ENCODE assay signal across 16 cellular contexts in genomic region chr5:138890686-138891085, GRCh38. TPM values are rescaled to one million over a fixed set of nuclear protein-coding genes. Genes with fewer than 3 reads are reported as not detected.
DNase-seq lines count a peak whose midpoint lies in the region; ATAC-seq and TF ChIP-seq lines count a peak whose summit lies in the region.
"Had no signal": no experiment of that assay in that cellular context is flagged by ENCODE, and none has a peak within 500 bp of the region (broad histone marks: within the 10 kb centered on the region; RNA-seq: fewer than 3 reads in every experiment).

No MANE protein-coding gene starts in this region.

- H3K4me1 ChIP-seq in IMR-90 (ENCODE audit: control insufficient read depth, insufficient read depth, low read length), result peaks cover 2% of the 10 kb centered on the region; the same call in 1 of the 2 replicates
- H3K4me1 ChIP-seq in left ventricle myocardium inferior, result peaks cover 3% of the 10 kb centered on the region

- H4K5ac ChIP-seq in IMR-90 (ENCODE audit: low read depth, low read length), result no peak overlapping the region

- H2AK9ac ChIP-seq in IMR-90 (replicated peaks; ENCODE audit: low read depth, low read length, poor library complexity), result no peak overlapping the region

- H3K9me1 ChIP-seq in IMR-90 (ENCODE audit: insufficient read depth, low read length), result peaks cover 6% of the 10 kb centered on the region; the same call in 1 of the 2 replicates

- H4K8ac ChIP-seq in IMR-90 (ENCODE audit: low read depth in 2 of 2, low read length in 2 of 2), result no peak overlapping the region

- H3K23ac ChIP-seq in IMR-90 (ENCODE audit: low read depth, low read length), result no peak overlapping the region

- H3K9me3 ChIP-seq in IMR-90 (ENCODE audit: control insufficient read depth, insufficient read depth, low read length), result peaks cover 4% of the 10 kb centered on the region
- peaks cover 8% of the 10 kb centered on the region for H3K9me3 ChIP-seq in left ventricle myocardium inferior (replicated peaks)

- DNase-seq in IMR-90, result peak; percentile 20
- no peak for DNase-seq in glutamatergic neuron
- no peak for DNase-seq in mesothelial cell of epicardium (ENCODE audit: low spot score in 2 of 2, unreplicated experiment in 2 of 2)
- DNase-seq in type B pancreatic cell (ENCODE audit: extremely low spot score, unreplicated experiment), result no peak
- DNase-seq in chondrocyte (ENCODE audit: low spot score), result no peak
- no peak for DNase-seq in left ventricle myocardium inferior
- DNase-seq: C1 segment of cervical spinal cord; CD4-positive, alpha-beta T cell; DMS79; EL; HCEC 1CT; HFFc6 had no signal

- H3K56ac ChIP-seq in IMR-90 (ENCODE audit: extremely low read depth, insufficient read depth, low read length), result no peak overlapping the region

- no peak overlapping the region; the same call in 1 of the 2 replicates for H3K27ac ChIP-seq in IMR-90 (ENCODE audit: insufficient read depth, low read length)
- no peak overlapping the region for H3K27ac ChIP-seq in left ventricle myocardium inferior (replicated peaks)

- no peak overlapping the region for H4K91ac ChIP-seq in IMR-90 (ENCODE audit: insufficient read depth, low read depth, low read length)

- no peak overlapping the region for H3K4me2 ChIP-seq in IMR-90 (ENCODE audit: low read depth, low read length)

- H2BK120ac ChIP-seq in IMR-90 (ENCODE audit: low read depth, low read length), result no peak overlapping the region

- ATAC-seq in IMR-90 (ENCODE audit: low read depth), result peak; percentile 81
- no peak for ATAC-seq in HG02885 (IDR thresholded peaks at IDR 0.05; ENCODE audit: poor library complexity, unreplicated experiment)

- no peak for TF ChIP-seq POLR2A in IMR-90 (IDR thresholded peaks at IDR 0.05; ENCODE audit: low read depth, low read length)

- CTCF ChIA-PET in IMR-90 (lab: Yijun Ruan, JAX), result interaction anchor here (1.1 kb wide), 1 partner anchor 65 kb away, joined by 3 read pairs; no protein-coding TSS in a partner anchor

- H3K27me3 ChIP-seq in IMR-90 (ENCODE audit: control insufficient read depth, insufficient read depth, low read length), result no peaks in the 10 kb centered on the region
- H3K27me3 ChIP-seq in left ventricle myocardium inferior (ENCODE audit: low read depth), result no peaks in the 10 kb centered on the region

- H3K18ac ChIP-seq in IMR-90 (ENCODE audit: low read depth, low read length), result peak overlapping the region; percentile 34; the same call in 1 of the 2 replicates

- H3K4me3 ChIP-seq in IMR-90 (ENCODE audit: insufficient read depth, low read depth, low read length), result no peak overlapping the region
- H3K4me3 ChIP-seq in left ventricle myocardium inferior, result no peak overlapping the region

- H2BK5ac ChIP-seq in IMR-90 (ENCODE audit: low read depth, low read length, poor library complexity, severe bottlenecking), result no peak overlapping the region

- no peak overlapping the region for H3K14ac ChIP-seq in IMR-90 (replicated peaks; ENCODE audit: low read depth, low read length)

- TF ChIP-seq CTCF in IMR-90 (conservative IDR thresholded peaks at IDR 0.05; ENCODE audit: low read depth, low read length), result no peak
- no peak for TF ChIP-seq CTCF in glutamatergic neuron (IDR thresholded peaks at IDR 0.05; ENCODE audit: partially characterized antibody, unreplicated experiment)
- no peak for TF ChIP-seq CTCF in mesothelial cell of epicardium (IDR thresholded peaks at IDR 0.05; ENCODE audit: unreplicated experiment)
- TF ChIP-seq CTCF in type B pancreatic cell (conservative IDR thresholded peaks at IDR 0.05), result no peak
- no peak for TF ChIP-seq CTCF in chondrocyte (IDR thresholded peaks at IDR 0.05)
- no peak for TF ChIP-seq CTCF in left ventricle myocardium inferior (IDR thresholded peaks at IDR 0.05; ENCODE audit: borderline replicate concordance)

- peaks cover 9% of the 10 kb centered on the region for H4K20me1 ChIP-seq in IMR-90 (ENCODE audit: insufficient read depth, low read length)

- H2BK20ac ChIP-seq in IMR-90 (ENCODE audit: low read depth, low read length), result no peak overlapping the region

- in situ Hi-C loops in IMR-90 (cut with MboI; ENCODE audit: low sequenced_read_pairs), result no loop called here

- POLR2A ChIA-PET in IMR-90 (lab: Charles Lee; ENCODE audit: unreplicated experiment), result no interaction called here

- H3K9me3 Mint-ChIP-seq in glutamatergic neuron (ENCODE audit: unreplicated experiment) (peaks cover 7% of the 10 kb centered on the region), mesothelial cell of epicardium (peaks cover 15% of the 10 kb centered on the region), type B pancreatic cell (peaks cover 8% of the 10 kb centered on the region), chondrocyte (ENCODE audit: low read depth) (no peaks in the 10 kb centered on the region)

- H3K36me3 Mint-ChIP-seq in glutamatergic neuron (ENCODE audit: unreplicated experiment) (peaks cover 15% of the 10 kb centered on the region), mesothelial cell of epicardium (peaks cover 49% of the 10 kb centered on the region), type B pancreatic cell (peaks cover 59% of the 10 kb centered on the region), chondrocyte (ENCODE audit: low read depth) (peaks cover 25% of the 10 kb centered on the region)

- H2AK5ac ChIP-seq in IMR-90 (ENCODE audit: low read depth, low read length), result no peak overlapping the region

- dilution Hi-C loops in IMR-90 (cut with HindIII; ENCODE audit: low sequenced_read_pairs, unreplicated experiment), result no loop called here

- intact Hi-C loops in IMR-90 (cut with micrococcal nuclease), result no loop called here
- intact Hi-C loops in left ventricle myocardium inferior (cut with micrococcal nuclease), result no loop called here

- H3K4ac ChIP-seq in IMR-90 (ENCODE audit: low read depth, low read length), result no peak overlapping the region

- BruUV-seq in IMR-90 (replicated peaks; lab: Mats Ljungman, UMichigan), result no TSS peak

- H3K27me3 Mint-ChIP-seq in glutamatergic neuron (ENCODE audit: unreplicated experiment), result peaks cover 8% of the 10 kb centered on the region
- no peaks in the 10 kb centered on the region for H3K27me3 Mint-ChIP-seq in mesothelial cell of epicardium (ENCODE audit: low read depth)
- H3K27me3 Mint-ChIP-seq in type B pancreatic cell, result no peaks in the 10 kb centered on the region
- no peaks in the 10 kb centered on the region for H3K27me3 Mint-ChIP-seq in chondrocyte (ENCODE audit: low read depth)
- H3K27me3 Mint-ChIP-seq: B cell; CD4-positive, alpha-beta T cell; IgD-negative memory B cell had no signal

- peaks cover 26 to 47% of the 10 kb centered on the region in 2 experiments for H3K79me1 ChIP-seq in IMR-90 (ENCODE audit: low read depth in 1 of 2, low read length in 2 of 2)

- H2BK15ac ChIP-seq in IMR-90 (ENCODE audit: low read depth, low read length), result no peak overlapping the region

- WGBS in IMR-90 (ENCODE audit: extremely low coverage in 2 of 2, insufficient read length in 1 of 2), 2 experiments, result no CpG with 5 or more reads among the region's 1 CpG

- no peak overlapping the region for H2AFZ ChIP-seq in IMR-90 (replicated peaks; ENCODE audit: low read length, poor library complexity)

- H3K36me3 ChIP-seq in IMR-90 (ENCODE audit: control insufficient read depth, insufficient read depth, low read length) (peaks cover 35% of the 10 kb centered on the region), left ventricle myocardium inferior (peaks cover 62% of the 10 kb centered on the region)

- H3K4me1 Mint-ChIP-seq in glutamatergic neuron (ENCODE audit: low read depth, unreplicated experiment), result no peaks in the 10 kb centered on the region
- peaks cover 15% of the 10 kb centered on the region for H3K4me1 Mint-ChIP-seq in mesothelial cell of epicardium
- H3K4me1 Mint-ChIP-seq in type B pancreatic cell (ENCODE audit: unreplicated experiment), result no peaks in the 10 kb centered on the region
- peaks cover 3% of the 10 kb centered on the region for H3K4me1 Mint-ChIP-seq in chondrocyte (ENCODE audit: low read depth)
- H3K4me1 Mint-ChIP-seq: B cell, IgD-negative memory B cell had no signal

- no peak for TF ChIP-seq RAD21 in IMR-90 (IDR thresholded peaks at IDR 0.05; ENCODE audit: low read length)

- H3K9ac ChIP-seq in IMR-90 (ENCODE audit: low read depth, low read length), result no peak overlapping the region

- peak overlapping the region; percentile 20 for H3K27ac Mint-ChIP-seq in glutamatergic neuron (ENCODE audit: unreplicated experiment)
- peak overlapping the region; percentile 4 for H3K27ac Mint-ChIP-seq in mesothelial cell of epicardium
- H3K27ac Mint-ChIP-seq in type B pancreatic cell, result peak overlapping the region; percentile 61
- H3K27ac Mint-ChIP-seq in chondrocyte (ENCODE audit: unreplicated experiment), result no peak overlapping the region
- H3K27ac Mint-ChIP-seq: B cell; CD4-positive, alpha-beta T cell; HFFc6; IgD-negative memory B cell had no signal

- H3K4me3 Mint-ChIP-seq in glutamatergic neuron (ENCODE audit: unreplicated experiment) (no peak overlapping the region), mesothelial cell of epicardium (no peak overlapping the region), type B pancreatic cell (no peak overlapping the region), chondrocyte (ENCODE audit: unreplicated experiment) (no peak overlapping the region)
- H3K4me3 Mint-ChIP-seq: B cell; CD4-positive, alpha-beta T cell; HFFc6 had no signal

TF ChIP-seq in IMR-90, 13 proteins besides CTCF, POLR2A, EP300 and RAD21 (continues in another document):
- TF ChIP-seq ELK1 (IDR thresholded peaks at IDR 0.05; ENCODE audit: borderline replicate concordance, low read depth, low read length) (no peak), FOS (IDR thresholded peaks at IDR 0.05; ENCODE audit: low read depth, low read length) (no peak), BHLHE40 (IDR thresholded peaks at IDR 0.05; ENCODE audit: low read depth, low read length) (no peak), CHD1 (IDR thresholded peaks at IDR 0.05; ENCODE audit: low read depth, low read length) (no peak), RCOR1 (IDR thresholded peaks at IDR 0.05; ENCODE audit: insufficient replicate concordance, low read length) (no peak)

RNA-seq across cellular contexts. Expression of gene LRRTM2, which starts 15.6 kb away (rescaled TPM):
- total RNA-seq in IMR-90 (2012; rRNA removed) (1.9 and 2.0 TPM in 2 replicates), glutamatergic neuron (ENCODE audit: unreplicated experiment) (28.9 TPM), mesothelial cell of epicardium (0.09 to 0.18 TPM (median 0.13 TPM) in 3 replicates), type B pancreatic cell (ENCODE audit: low replicate concordance) (4.6 TPM in 1 of 2 replicates, not detected in the other), chondrocyte (0.19 TPM in 1 of 3 replicates, not detected in the others), left ventricle myocardium inferior (not detected)
- polyA plus RNA-seq in IMR-90 (2012; rRNA removed), result 0.39 and 0.53 TPM in 2 replicates
- 0.12 and 0.19 TPM in 2 replicates for polyA plus RNA-seq in IMR-90 (2012; cell fraction: cytosol; rRNA removed)
- polyA plus RNA-seq in IMR-90 (2012; cell fraction: nucleus; rRNA removed; ENCODE audit: low replicate concordance), result 0.07 and 0.57 TPM in 2 replicates
- total RNA-seq: B cell, HT-29 had no signal
- polyA plus RNA-seq: IgD-negative memory B cell had no signal
